8 cellular contexts compared by ENCODE assay signal in the genomic region with DNA sequence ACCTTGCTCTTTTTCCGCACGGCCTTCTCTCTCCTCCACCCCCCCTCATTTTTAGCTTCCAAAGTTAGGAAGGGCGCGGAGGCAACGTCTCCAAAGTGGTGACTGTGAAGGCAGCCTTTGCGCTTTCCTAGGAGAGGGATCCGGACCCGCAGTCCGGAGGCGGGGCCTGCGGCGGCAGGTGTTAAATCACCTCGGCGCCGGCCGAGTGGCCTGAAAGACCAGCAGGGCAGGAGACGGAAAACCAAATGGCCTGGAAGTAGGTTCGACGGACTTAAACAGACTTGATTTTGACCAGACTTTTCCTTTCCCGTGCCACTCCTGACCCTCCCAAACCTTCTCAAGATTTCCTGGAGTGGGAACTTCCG. TPM values are rescaled to one million over a fixed set of nuclear protein-coding genes. Genes with fewer than 3 reads are reported as not detected.
DNase-seq lines count a peak whose midpoint lies in the region; TF ChIP-seq lines count a peak whose summit lies in the region.

No MANE protein-coding gene starts in this region.

- H3K27ac ChIP-seq in H9 (ENCODE audit: insufficient read length, low read depth, low read length) (peak overlapping the region; percentile 4), esophagus (ENCODE audit: low read depth in 2 of 2, low read length in 1 of 2) (peak overlapping the region; percentile 94 to 97), muscle layer of duodenum (ENCODE audit: low read length) (peak overlapping the region; percentile 73)

- H3K9me3 ChIP-seq in H9 (ENCODE audit: control insufficient read depth, low read depth, low read length) (no peaks in the 10 kb centered on the region), esophagus (ENCODE audit: control insufficient read depth in 2 of 2, insufficient read depth in 1 of 2, low read depth in 1 of 2, low read length in 1 of 2) (no peaks in the 10 kb centered on the region), muscle layer of duodenum (ENCODE audit: control insufficient read depth in 1 of 2, low read length in 2 of 2) (no peaks in the 10 kb centered on the region)

- no peak overlapping the region for H2BK120ac ChIP-seq in H9 (ENCODE audit: low read depth, low read length, poor library complexity, severe bottlenecking)

- no CpG with 5 or more reads among the region's 21 CpGs for WGBS in H9 (ENCODE audit: extremely low coverage, insufficient read length, low lambda C conversion rate)
- WGBS in esophagus, 2 donors, result 0% methylated on average over 18 to 21 of the region's 21 CpGs

- peak; percentile 57 for DNase-seq in G401 (ENCODE audit: low spot score)
- DNase-seq in H9, result peak; percentile 72
- peak; percentile 18 for DNase-seq in NCI-H2029 treated with DMSO at 0.1 percent for 48 hours (lab: John Stamatoyannopoulos, UW)
- peak; percentile 24 for DNase-seq in activated T-cell treated with anti-CD3 and anti-CD28 coated beads for 4 hours
- DNase-seq in superior temporal gyrus (ENCODE audit: extremely low spot score), result peak; percentile 20
- no peak for DNase-seq in NCI-H1694 (lab: John Stamatoyannopoulos, UW)

- no peak overlapping the region for H3K56ac ChIP-seq in H9 (ENCODE audit: insufficient read length, low read depth, low read length)

- H3T11ph ChIP-seq in H9 (ENCODE audit: low read length), result no peak overlapping the region

- H3K79me1 ChIP-seq in H9 (ENCODE audit: insufficient read depth, low read depth, low read length, poor library complexity, severe bottlenecking), result no peaks in the 10 kb centered on the region

- H2AFZ ChIP-seq in H9 (ENCODE audit: low read length), result no peak overlapping the region

- peaks cover 2 to 12% (median 10%) of the 10 kb centered on the region in 3 experiments for H3K36me3 Mint-ChIP-seq in H9 (ENCODE audit: insufficient read depth in 1 of 3, low read depth in 3 of 3)

- in situ Hi-C loops in G401 (cut with HindIII; ENCODE audit: low sequenced_read_pairs), result no loop called here

- no peak overlapping the region; the same call in 1 of the 2 replicates for H3K4ac ChIP-seq in H9 (ENCODE audit: low read depth, low read length)

- H4K8ac ChIP-seq in H9 (replicated peaks; ENCODE audit: insufficient read length, low read depth, low read length), result no peak overlapping the region

- no peak overlapping the region for H3K23ac ChIP-seq in H9 (ENCODE audit: insufficient read length, low read depth, low read length)

- peak overlapping the region; percentile 82 to 95 (median 91) for H3K27ac Mint-ChIP-seq in H9

- H3K9ac ChIP-seq in H9 (ENCODE audit: extremely low read depth, insufficient read length, low read length), result peak overlapping the region; percentile 95

- H3K4me2 ChIP-seq in H9 (ENCODE audit: insufficient read depth, insufficient read length, low read length), result peak overlapping the region; percentile 83

- peaks cover 27% of the 10 kb centered on the region; the same call in 1 of the 2 replicates for H3K79me2 ChIP-seq in H9 (ENCODE audit: insufficient read depth, low read length)

- no peak overlapping the region for H4K91ac ChIP-seq in H9 (ENCODE audit: insufficient read length, low read depth, low read length)

- no peak overlapping the region for H2BK12ac ChIP-seq in H9 (ENCODE audit: insufficient read length, low read depth, low read length)

- no peak for TF ChIP-seq CTCF in H9 (conservative IDR thresholded peaks at IDR 0.05)

- H3K4me3 ChIP-seq in esophagus (ENCODE audit: low read depth in 1 of 2, low read length in 2 of 2) (peak overlapping the region; percentile 83 to 96), muscle layer of duodenum (ENCODE audit: low read depth in 1 of 2, low read length in 2 of 2) (peak overlapping the region; percentile 82 to 89)

- H3K27me3 ChIP-seq in H9 (ENCODE audit: insufficient read depth, low read length), result no peaks in the 10 kb centered on the region
- H3K27me3 ChIP-seq in esophagus (ENCODE audit: control insufficient read depth in 1 of 2, insufficient read depth in 2 of 2, low read length in 2 of 2), result no peaks in the 10 kb centered on the region
- no peaks in the 10 kb centered on the region for H3K27me3 ChIP-seq in muscle layer of duodenum (ENCODE audit: low read depth, low read length)

- peak overlapping the region; percentile 82 to 88 for H3K4me3 Mint-ChIP-seq in H9

- no peaks in the 10 kb centered on the region for H3K27me3 Mint-ChIP-seq in H9 (ENCODE audit: low read depth)

- no peak overlapping the region for H2AK5ac ChIP-seq in H9 (ENCODE audit: insufficient read length, low read length)

- peaks cover 4% of the 10 kb centered on the region; the same call in 1 of the 2 replicates for H3K4me1 ChIP-seq in H9 (ENCODE audit: insufficient read depth, low read length)
- peaks cover 0 to 3% of the 10 kb centered on the region in 2 donors for H3K4me1 ChIP-seq in esophagus (ENCODE audit: control insufficient read depth in 2 of 2, insufficient read depth in 2 of 2, low read length in 1 of 2)
- H3K4me1 ChIP-seq in muscle layer of duodenum (ENCODE audit: control insufficient read depth in 1 of 2, insufficient read depth in 2 of 2, low read length in 2 of 2), result peaks cover 0 to 20% of the 10 kb centered on the region in 2 donors

- H3K4me1 Mint-ChIP-seq in H9, result peaks cover 25 to 31% of the 10 kb centered on the region in 2 experiments

- peak overlapping the region; percentile 37 for H4K5ac ChIP-seq in H9 (ENCODE audit: insufficient read length, low read depth, low read length)

- H3K36me3 ChIP-seq in esophagus (ENCODE audit: control insufficient read depth in 2 of 2, insufficient read depth in 2 of 2, low read length in 1 of 2) (peaks cover 0 to 2% of the 10 kb centered on the region in 2 donors), muscle layer of duodenum (ENCODE audit: control insufficient read depth in 1 of 2, insufficient read depth in 2 of 2, low read length in 2 of 2) (peaks cover 0 to 5% of the 10 kb centered on the region in 2 donors)

- peaks cover 10 to 13% of the 10 kb centered on the region in 2 experiments for H3K9me3 Mint-ChIP-seq in H9

- H3K14ac ChIP-seq in H9 (ENCODE audit: insufficient read depth, low read length), result peak overlapping the region; percentile 97

- H2BK15ac ChIP-seq in H9 (ENCODE audit: low read depth, low read length), result no peak overlapping the region

- no peak overlapping the region for H2BK5ac ChIP-seq in H9 (ENCODE audit: insufficient read length, low read length)

- H4K20me1 ChIP-seq in H9 (ENCODE audit: control insufficient read depth, insufficient read depth, insufficient read length), result no peaks in the 10 kb centered on the region

- no peak overlapping the region for H2BK20ac ChIP-seq in H9 (ENCODE audit: low read depth, low read length, poor library complexity, severe bottlenecking)

- peak overlapping the region; percentile 96 for H3K18ac ChIP-seq in H9 (ENCODE audit: insufficient read length, low read depth, low read length)

- peaks cover 10% of the 10 kb centered on the region for H3K23me2 ChIP-seq in H9 (ENCODE audit: insufficient read length, low read depth, low read length, poor library complexity, severe bottlenecking)

RNA-seq across cellular contexts. Expression of gene GORASP2, which starts 0.6 kb away (rescaled TPM):
- total RNA-seq in G401 (2014; rRNA removed; shearing (Covaris generic)), result 40.5 and 67.1 TPM in 2 replicates
- total RNA-seq in H9 (2021), result 96.9 and 97.7 TPM in 2 replicates
- polyA plus RNA-seq in esophagus, result 10 to 100 TPM; 27.6 to 49.5 TPM

Comparison
In these comparisons a context has a peak if more than half of its experiments do, and no peak if none do; other contexts are left out.
1. H3K27ac ChIP-seq: peak in every context shown above with its lines; median percentile 96 in esophagus; 73 in muscle layer of duodenum; 4 in H9.